13 cellular contexts compared by ENCODE assay signal in genomic region chr10:119167041-119167440, GRCh38. TPM values are rescaled to one million over a fixed set of nuclear protein-coding genes. Genes with fewer than 3 reads are reported as not detected.
DNase-seq lines count a peak whose midpoint lies in the region; ATAC-seq and TF ChIP-seq lines count a peak whose summit lies in the region.
"Had no signal": no experiment of that assay in that cellular context is flagged by ENCODE, and none has a peak within 500 bp of the region (broad histone marks: within the 10 kb centered on the region; RNA-seq: fewer than 3 reads in every experiment).

No MANE protein-coding gene starts in this region.

- no peak for DNase-seq in A673 (ENCODE audit: low spot score)
- DNase-seq in CD8-positive, alpha-beta T cell, result no peak
- DNase-seq in naive thymus-derived CD8-positive, alpha-beta T cell, result no peak
- DNase-seq in SHP77 treated with DMSO at 0.1 percent for 48 hours (lab: John Stamatoyannopoulos, UW), result no peak
- no peak for DNase-seq in hepatocyte (ENCODE audit: low spot score)
- DNase-seq: HFFc6; midbrain; NK-92 treated with Interleukin-12 subunit alpha and Interleukin-12 subunit beta, amount 100 ng/mL, for 24 hours; SHP77; stimulated activated CD4-positive, alpha-beta T cell treated with anti-CD3 and anti-CD28 coated beads, Interleukin-4, amount 100 ng/mL, for 24 hours had no signal

- H3K4me1 ChIP-seq in A673 (ENCODE audit: insufficient read depth, low read length, poor library complexity, severe bottlenecking) (peaks cover 17% of the 10 kb centered on the region), hepatocyte (ENCODE audit: insufficient read depth) (peaks cover 12% of the 10 kb centered on the region)
- H3K4me1 ChIP-seq in CD8-positive, alpha-beta T cell (ENCODE audit: insufficient read depth, low read length), result peaks cover 18% of the 10 kb centered on the region

- no peak overlapping the region for H2AFZ ChIP-seq in hepatocyte

- H3K27me3 Mint-ChIP-seq in CD8-positive, alpha-beta T cell (ENCODE audit: low read depth), result no peaks in the 10 kb centered on the region
- H3K27me3 Mint-ChIP-seq in activated naive CD8-positive, alpha-beta T cell, result no peaks in the 10 kb centered on the region
- no peaks in the 10 kb centered on the region for H3K27me3 Mint-ChIP-seq in naive thymus-derived CD8-positive, alpha-beta T cell

- no peaks in the 10 kb centered on the region for H3K9me3 ChIP-seq in A673 (ENCODE audit: low read depth, low read length, poor library complexity, severe bottlenecking)
- no peaks in the 10 kb centered on the region for H3K9me3 ChIP-seq in CD8-positive, alpha-beta T cell (ENCODE audit: low read length)
- no peaks in the 10 kb centered on the region for H3K9me3 ChIP-seq in hepatocyte (ENCODE audit: low read depth)

- H3K36me3 Mint-ChIP-seq in CD8-positive, alpha-beta T cell, result peaks cover 51% of the 10 kb centered on the region
- no peaks in the 10 kb centered on the region for H3K36me3 Mint-ChIP-seq in activated naive CD8-positive, alpha-beta T cell
- H3K36me3 Mint-ChIP-seq in naive thymus-derived CD8-positive, alpha-beta T cell, result peaks cover 0 to 60% (median 11%) of the 10 kb centered on the region in 3 donors

- H3K27me3 ChIP-seq in A673 (replicated peaks; ENCODE audit: insufficient read depth, low read depth, low read length, poor library complexity) (no peaks in the 10 kb centered on the region), hepatocyte (no peaks in the 10 kb centered on the region)
- H3K27me3 ChIP-seq in CD8-positive, alpha-beta T cell (ENCODE audit: insufficient read depth, low read length), result no peaks in the 10 kb centered on the region

- H3K4me2 ChIP-seq in hepatocyte, result no peak overlapping the region

- peaks cover 32% of the 10 kb centered on the region for H3K4me1 Mint-ChIP-seq in CD8-positive, alpha-beta T cell (ENCODE audit: low read depth)
- peaks cover 32% of the 10 kb centered on the region for H3K4me1 Mint-ChIP-seq in activated naive CD8-positive, alpha-beta T cell (ENCODE audit: low read depth)
- peaks cover 18 to 39% (median 32%) of the 10 kb centered on the region in 4 donors for H3K4me1 Mint-ChIP-seq in naive thymus-derived CD8-positive, alpha-beta T cell

- peaks cover 10% of the 10 kb centered on the region for H3K79me2 ChIP-seq in hepatocyte

- H3K4me3 ChIP-seq in A673 (ENCODE audit: low read depth, low read length, poor library complexity, severe bottlenecking), result no peak overlapping the region
- H3K4me3 ChIP-seq in CD8-positive, alpha-beta T cell (ENCODE audit: low read depth, low read length), result no peak overlapping the region
- no peak overlapping the region for H3K4me3 ChIP-seq in hepatocyte

- H3K27ac Mint-ChIP-seq in CD8-positive, alpha-beta T cell, result peak overlapping the region; percentile 96
- peak overlapping the region; percentile 97 for H3K27ac Mint-ChIP-seq in activated naive CD8-positive, alpha-beta T cell
- peak overlapping the region; percentile 11 to 98 (median 95) for H3K27ac Mint-ChIP-seq in naive thymus-derived CD8-positive, alpha-beta T cell

- POLR2A ChIA-PET in A673 (lab: Charles Lee; ENCODE audit: low non-redundant PET), result no interaction called here
- POLR2A ChIA-PET in CD8-positive, alpha-beta T cell (lab: Charles Lee), result no interaction called here
- POLR2A ChIA-PET in naive thymus-derived CD8-positive, alpha-beta T cell (lab: Charles Lee), result no interaction called here

- no peaks in the 10 kb centered on the region for H4K20me1 ChIP-seq in hepatocyte (ENCODE audit: insufficient read depth, poor library complexity, severe bottlenecking)

- no peak for ATAC-seq in CD8-positive, alpha-beta T cell
- no peak for ATAC-seq in naive thymus-derived CD8-positive, alpha-beta T cell
- ATAC-seq in GM21529 (IDR thresholded peaks at IDR 0.05; ENCODE audit: unreplicated experiment) (no peak), GM18519 (IDR thresholded peaks at IDR 0.05; ENCODE audit: low FRiP score, unreplicated experiment) (no peak)

- TF ChIP-seq CTCF in A673 (conservative IDR thresholded peaks at IDR 0.05; ENCODE audit: low read depth, low read length) (no peak), hepatocyte (IDR thresholded peaks at IDR 0.05; ENCODE audit: poor library complexity) (no peak)
- TF ChIP-seq CTCF in CD8-positive, alpha-beta T cell (IDR thresholded peaks at IDR 0.05), result no peak

- no peaks in the 10 kb centered on the region for H3K9me2 ChIP-seq in hepatocyte (replicated peaks; ENCODE audit: insufficient read depth)

- intact Hi-C loops in A673 (cut with micrococcal nuclease; ENCODE audit: unreplicated experiment), result no loop called here
- intact Hi-C loops in CD8-positive, alpha-beta T cell (cut with DNase I, micrococcal nuclease), result loop anchor here in 1 of 2 experiments (5.0 to 10.0 kb wide), 3 partner anchors 85 to 485 kb away; partner anchors contain the start of genes BAG3, CACUL1 and EIF3A

- H3K36me3 ChIP-seq in A673 (ENCODE audit: insufficient read depth, low read length, poor library complexity, severe bottlenecking) (peaks cover 47% of the 10 kb centered on the region), hepatocyte (replicated peaks; ENCODE audit: insufficient read depth, low read depth) (no peaks in the 10 kb centered on the region)
- peaks cover 9% of the 10 kb centered on the region for H3K36me3 ChIP-seq in CD8-positive, alpha-beta T cell (ENCODE audit: insufficient read depth, low read length)

- H3K27ac ChIP-seq in A673 (ENCODE audit: low read depth, low read length, poor library complexity, severe bottlenecking) (peak overlapping the region; percentile 93), hepatocyte (no peak overlapping the region)
- no peak overlapping the region for H3K27ac ChIP-seq in CD8-positive, alpha-beta T cell (ENCODE audit: low read depth, low read length)

- WGBS in hepatocyte (ENCODE audit: low lambda C conversion rate, missing lambda C conversion rate), result 82% methylated on average over 8 of the region's 8 CpGs

- H3K9me3 Mint-ChIP-seq in CD8-positive, alpha-beta T cell, result no peaks in the 10 kb centered on the region
- H3K9me3 Mint-ChIP-seq in activated naive CD8-positive, alpha-beta T cell (ENCODE audit: low read depth), result no peaks in the 10 kb centered on the region
- H3K9me3 Mint-ChIP-seq in naive thymus-derived CD8-positive, alpha-beta T cell, result no peaks in the 10 kb centered on the region
- H3K9me3 Mint-ChIP-seq: HFFc6 had no signal

- no TSS peak for BruUV-seq in A673 (replicated peaks; lab: Mats Ljungman, UMichigan)

- H3K4me3 Mint-ChIP-seq in CD8-positive, alpha-beta T cell, result peak overlapping the region; percentile 95
- H3K4me3 Mint-ChIP-seq in activated naive CD8-positive, alpha-beta T cell, result peak overlapping the region; percentile 91
- peak overlapping the region; percentile 49 to 95 (median 90) for H3K4me3 Mint-ChIP-seq in naive thymus-derived CD8-positive, alpha-beta T cell

- CTCF ChIA-PET in A673 (lab: Charles Lee), result no interaction called here
- CTCF ChIA-PET in CD8-positive, alpha-beta T cell (lab: Charles Lee), result no interaction called here

RNA-seq across cellular contexts. Expression of gene SFXN4, which starts 1.5 kb away (rescaled TPM):
- total RNA-seq in A673 (2021) (67.3 and 72.9 TPM in 2 replicates), hepatocyte (22.8 and 27.2 TPM in 2 replicates)
- total RNA-seq in CD8-positive, alpha-beta T cell, result 10 to 100 TPM; 10.5 to 10.8 TPM
- total RNA-seq in naive thymus-derived CD8-positive, alpha-beta T cell, result 10 to 100 TPM; 18.9 to 20.4 TPM
- polyA plus RNA-seq in naive thymus-derived CD8-positive, alpha-beta T cell, result 10 to 100 TPM; 18.3 to 31.3 (median 28.2) TPM
- polyA plus RNA-seq in hepatocyte, result 40.3 and 41.5 TPM in 2 replicates

RNA-seq across cellular contexts. Expression of gene PRDX3, which starts 11.6 kb away (rescaled TPM):
- total RNA-seq in A673 (2021) (215 and 234 TPM in 2 replicates), hepatocyte (326 and 333 TPM in 2 replicates)
- 10 to 100 TPM in 1 of 2 experiments, 1 to 10 TPM in 1; 7.6 to 11.7 TPM for total RNA-seq in CD8-positive, alpha-beta T cell
- 10 to 100 TPM; 29.8 to 31.1 TPM for total RNA-seq in naive thymus-derived CD8-positive, alpha-beta T cell
- 10 to 100 TPM; 56.7 to 75.5 (median 67.7) TPM for polyA plus RNA-seq in naive thymus-derived CD8-positive, alpha-beta T cell
- 282 and 294 TPM in 2 replicates for polyA plus RNA-seq in hepatocyte

RNA-seq across cellular contexts. Expression of gene GRK5, which starts 40.3 kb away (rescaled TPM):
- total RNA-seq in A673 (2021) (54.7 and 58.2 TPM in 2 replicates), hepatocyte (19.9 and 20.5 TPM in 2 replicates)
- 10 to 100 TPM; 15.6 to 16.2 TPM for total RNA-seq in CD8-positive, alpha-beta T cell
- 10 to 100 TPM; 22.6 to 23.2 TPM for total RNA-seq in naive thymus-derived CD8-positive, alpha-beta T cell
- 10 to 100 TPM in 2 of 3 donors, 1 to 10 TPM in 1; 4.4 to 11.0 (median 10.0) TPM for polyA plus RNA-seq in naive thymus-derived CD8-positive, alpha-beta T cell
- polyA plus RNA-seq in hepatocyte, result 7.6 and 8.7 TPM in 2 replicates
